ENCODE assay signal across 9 cellular contexts in genomic region chr5:9610344-9610743, GRCh38. TPM values are rescaled to one million over a fixed set of nuclear protein-coding genes. Genes with fewer than 3 reads are reported as not detected.
"Had no signal": no experiment of that assay in that cellular context is flagged by ENCODE, and none has a peak within 500 bp of the region (broad histone marks: within the 10 kb centered on the region; RNA-seq: fewer than 3 reads in every experiment).

No MANE protein-coding gene starts in this region.

- ATAC-seq: HepG2 had no signal

- FAIRE-seq: H54, HepG2 had no signal

- DNase-seq: GOT3, H9, HCEC 1CT, KBM-7 had no signal

- H3K27ac ChIP-seq: HL-60 had no signal

RNA-seq across cellular contexts. Expression of gene TAS2R1, which starts 19.8 kb away (rescaled TPM):
- total RNA-seq: H9, HepG2, HT1080 had no signal
- polyA plus RNA-seq: HepG2, IgD-negative memory B cell had no signal
